23 cellular contexts compared by ENCODE assay signal in the genomic region with DNA sequence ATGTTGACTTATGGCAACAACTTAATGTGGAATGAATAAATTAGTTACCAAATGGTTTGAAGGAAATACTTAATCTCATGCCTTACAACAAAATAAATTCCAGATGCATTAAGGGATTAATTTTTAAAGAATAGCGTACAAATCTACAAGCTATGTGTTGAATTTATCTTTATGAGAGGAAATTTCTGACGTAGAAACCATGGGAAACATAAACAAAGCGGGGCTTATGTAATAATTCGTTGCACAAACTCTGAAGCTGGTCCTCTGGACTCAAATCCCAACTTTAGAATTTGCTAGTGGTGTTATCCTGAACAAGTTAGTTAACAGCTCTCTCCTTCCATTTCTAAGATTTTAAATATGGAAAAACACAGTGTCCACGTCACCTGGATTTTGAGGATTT.
DNase-seq lines count a peak whose midpoint lies in the region; ATAC-seq and TF ChIP-seq lines count a peak whose summit lies in the region.
"Had no signal": no experiment of that assay in that cellular context is flagged by ENCODE, and none has a peak within 500 bp of the region (broad histone marks: within the 10 kb centered on the region; RNA-seq: fewer than 3 reads in every experiment).

No MANE protein-coding gene starts in this region.

- no peak overlapping the region for H2AFZ ChIP-seq in smooth muscle cell (ENCODE audit: low read depth)

- WGBS in smooth muscle cell (ENCODE audit: low lambda C conversion rate), result 30% methylated on average over 5 of the region's 5 CpGs

- no peaks in the 10 kb centered on the region for H3K79me2 ChIP-seq in smooth muscle cell (ENCODE audit: low read depth)

- no peaks in the 10 kb centered on the region for H3K36me3 ChIP-seq in smooth muscle cell (ENCODE audit: low read depth)
- H3K36me3 ChIP-seq: BE2C, BLaER1 had no signal

- peak overlapping the region; percentile 39 for H3K4me2 ChIP-seq in smooth muscle cell
- H3K4me2 ChIP-seq: BLaER1 had no signal

- H4K20me1 ChIP-seq in smooth muscle cell (ENCODE audit: low read depth), result no peaks in the 10 kb centered on the region
- H4K20me1 ChIP-seq: BLaER1 had no signal

- H3K9ac ChIP-seq in smooth muscle cell (ENCODE audit: low read depth), result no peak overlapping the region
- H3K9ac ChIP-seq: BLaER1 had no signal

- TF ChIP-seq CTCF in fibroblast of villous mesenchyme (IDR thresholded peaks at IDR 0.05; ENCODE audit: insufficient read depth, low read depth, low read length), result no peak
- TF ChIP-seq CTCF in smooth muscle cell (IDR thresholded peaks at IDR 0.05; ENCODE audit: borderline replicate concordance, insufficient read depth, poor library complexity, severe bottlenecking), result no peak

- H3K4me3 ChIP-seq in fibroblast of villous mesenchyme (ENCODE audit: low read depth, low read length) (no peak overlapping the region), smooth muscle cell (no peak overlapping the region)
- H3K4me3 ChIP-seq: BLaER1, GM12878 had no signal

- H3K27me3 ChIP-seq in smooth muscle cell (ENCODE audit: low read depth), result no peaks in the 10 kb centered on the region
- H3K27me3 ChIP-seq: BE2C, BLaER1 had no signal

- H3K4me1 ChIP-seq in smooth muscle cell (ENCODE audit: low read depth), result no peaks in the 10 kb centered on the region
- H3K4me1 ChIP-seq: BE2C had no signal

- no peaks in the 10 kb centered on the region for H3F3A ChIP-seq in smooth muscle cell (ENCODE audit: low read depth)

- no peak for ATAC-seq in HG03354 (IDR thresholded peaks at IDR 0.05; ENCODE audit: poor library complexity, severe bottlenecking, unreplicated experiment)
- ATAC-seq: GM12878 had no signal

- peak overlapping the region; percentile 53 for H3K27ac ChIP-seq in smooth muscle cell (ENCODE audit: low read depth)
- H3K27ac ChIP-seq: BLaER1 had no signal

- H3K9me3 ChIP-seq in smooth muscle cell (replicated peaks; ENCODE audit: low read depth), result no peaks in the 10 kb centered on the region
- H3K9me3 ChIP-seq: BE2C, BLaER1 had no signal

- peak; percentile 53 for DNase-seq in amniotic epithelial cell (ENCODE audit: low read depth)
- peak; percentile 91 for DNase-seq in fibroblast of villous mesenchyme (ENCODE audit: low read depth)
- no peak for DNase-seq in smooth muscle cell (lab: John Stamatoyannopoulos, UW; ENCODE audit: unreplicated experiment)
- no peak for DNase-seq in cerebellar cortex (ENCODE audit: low spot score)
- no peak for DNase-seq in NCI-H345 (lab: John Stamatoyannopoulos, UW)
- DNase-seq: 8988T; ACHN; BE2C; C1 segment of cervical spinal cord; CD4-positive, alpha-beta memory T cell; CD4-positive, CD25-positive, alpha-beta regulatory T cell; CD8-positive, alpha-beta memory T cell; COR-L47; DMS 273 treated with DMSO at 0.1 percent for 48 hours; DMS153; DMS53; DMS79; DND-41; EL; GDM1 had no signal

Comparison
In these comparisons a context has a peak if more than half of its experiments do, and no peak if none do; other contexts are left out.
1. DNase-seq: peak in amniotic epithelial cell (single experiment) and fibroblast of villous mesenchyme (single experiment); none in smooth muscle cell (single experiment), cerebellar cortex (single experiment) and NCI-H345 (single experiment).